In the genomic region with DNA sequence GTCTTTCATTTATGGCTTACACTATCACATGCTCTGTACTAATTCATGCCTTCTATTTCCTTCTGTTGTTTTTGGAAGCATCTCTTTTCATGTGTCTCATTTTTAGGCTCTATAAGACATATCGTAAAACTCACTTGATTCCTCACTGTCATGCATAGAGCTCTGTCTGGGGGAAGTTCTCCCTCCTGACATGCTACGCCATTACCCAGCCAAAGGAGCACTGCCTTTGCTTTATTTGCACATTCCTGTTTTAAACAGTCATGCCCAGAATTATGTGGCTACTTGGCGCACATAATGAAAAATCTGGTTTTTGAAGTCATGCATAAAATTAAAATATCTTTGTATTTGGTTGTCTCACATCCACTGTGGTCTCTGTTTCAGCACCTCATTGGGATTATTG, we compare ENCODE assay signal across 2 cellular contexts.
TF ChIP-seq lines count a peak whose summit lies in the region.

No MANE protein-coding gene starts in this region.

TF ChIP-seq in A549, 52 proteins besides CTCF, POLR2A, EP300 and RAD21:
- TF ChIP-seq, protein P1, sequence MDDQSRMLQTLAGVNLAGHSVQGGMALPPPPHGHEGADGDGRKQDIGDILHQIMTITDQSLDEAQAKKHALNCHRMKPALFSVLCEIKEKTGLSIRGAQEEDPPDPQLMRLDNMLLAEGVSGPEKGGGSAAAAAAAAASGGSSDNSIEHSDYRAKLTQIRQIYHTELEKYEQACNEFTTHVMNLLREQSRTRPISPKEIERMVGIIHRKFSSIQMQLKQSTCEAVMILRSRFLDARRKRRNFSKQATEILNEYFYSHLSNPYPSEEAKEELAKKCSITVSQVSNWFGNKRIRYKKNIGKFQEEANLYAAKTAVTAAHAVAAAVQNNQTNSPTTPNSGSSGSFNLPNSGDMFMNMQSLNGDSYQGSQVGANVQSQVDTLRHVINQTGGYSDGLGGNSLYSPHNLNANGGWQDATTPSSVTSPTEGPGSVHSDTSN (IDR thresholded peaks at IDR 0.05): no peak
- TF ChIP-seq RFX5 (IDR thresholded peaks at IDR 0.05): no peak
- no peak for TF ChIP-seq FOSB (CRISPR knock-in tag; IDR thresholded peaks at IDR 0.05)
- TF ChIP-seq, protein P2, sequence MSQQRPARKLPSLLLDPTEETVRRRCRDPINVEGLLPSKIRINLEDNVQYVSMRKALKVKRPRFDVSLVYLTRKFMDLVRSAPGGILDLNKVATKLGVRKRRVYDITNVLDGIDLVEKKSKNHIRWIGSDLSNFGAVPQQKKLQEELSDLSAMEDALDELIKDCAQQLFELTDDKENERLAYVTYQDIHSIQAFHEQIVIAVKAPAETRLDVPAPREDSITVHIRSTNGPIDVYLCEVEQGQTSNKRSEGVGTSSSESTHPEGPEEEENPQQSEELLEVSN (IDR thresholded peaks at IDR 0.05; ENCODE audit: borderline replicate concordance, low read depth): no peak

TF ChIP-seq in GM23338, 12 proteins besides CTCF, POLR2A, EP300 and RAD21:
- no peak for TF ChIP-seq NANOG (IDR thresholded peaks at IDR 0.05; ENCODE audit: borderline replicate concordance)
